In genomic region chr19:28468701-28469459, GRCh38 we compare ENCODE assay signal across 8 cellular contexts.
DNase-seq lines count a peak whose midpoint lies in the region; ATAC-seq and TF ChIP-seq lines count a peak whose summit lies in the region.

No MANE protein-coding gene starts in this region.

- H3K36me3 ChIP-seq in kidney epithelial cell (ENCODE audit: control insufficient read depth, insufficient read depth, low read length): no peaks in the 10 kb centered on the region
- no peaks in the 10 kb centered on the region for H3K36me3 ChIP-seq in upper lobe of right lung

- H3K27ac ChIP-seq in upper lobe of right lung: no peak overlapping the region

- peak; percentile 38 for DNase-seq in stimulated activated CD4-positive, alpha-beta T cell treated with anti-CD3 and anti-CD28 coated beads, Interleukin-15, amount 100 ng/mL, for 24 hours
- DNase-seq in stimulated activated CD4-positive, alpha-beta T cell treated with anti-CD3 and anti-CD28 coated beads, Interleukin-12 subunit alpha, Interleukin-12 subunit beta, amount 100 ng/mL, for 4 hours: no peak
- no peak for DNase-seq in activated CD8-positive, alpha-beta memory T cell treated with anti-CD3 and anti-CD28 coated beads, Interleukin-2, amount 10 ng/mL, durations not matched to agents 7 days and 5 days
- DNase-seq in kidney epithelial cell (ENCODE audit: low read depth): peak; percentile 21
- DNase-seq in upper lobe of right lung: no peak
- no peak for DNase-seq in occipital lobe (lab: John Stamatoyannopoulos, UW)
- DNase-seq in activated T-helper 2 cell treated with anti-CD3 and anti-CD28 coated beads, Interferon-gamma antibody, Interleukin-2, Interleukin-4, amounts not matched to agents 10 μg/mL and 5 μg/mL and 100 μg/mL, durations not matched to agents 14 hours and 24 hours and 36 hours (ENCODE audit: low spot score): no peak

- H3K4me1 ChIP-seq in upper lobe of right lung: peaks cover 3% of the 10 kb centered on the region

- no peaks in the 10 kb centered on the region for H3K9me3 ChIP-seq in upper lobe of right lung

- no peak for TF ChIP-seq CTCF in kidney epithelial cell (IDR thresholded peaks at IDR 0.05; ENCODE audit: insufficient read depth, low read length, poor library complexity, severe bottlenecking)
- TF ChIP-seq CTCF in upper lobe of right lung (IDR thresholded peaks at IDR 0.05): no peak

- H3K4me3 Mint-ChIP-seq in activated CD8-positive, alpha-beta memory T cell treated with anti-CD3 and anti-CD28 coated beads, Interleukin-2, amount 10 ng/mL, durations not matched to agents 7 days and 5 days: no peak overlapping the region
- no peak overlapping the region for H3K4me3 Mint-ChIP-seq in activated T-helper 2 cell treated with anti-CD3 and anti-CD28 coated beads, Interferon-gamma antibody, Interleukin-2, Interleukin-4, amounts not matched to agents 10 μg/mL and 5 μg/mL and 100 μg/mL, durations not matched to agents 14 hours and 24 hours and 36 hours (ENCODE audit: low read depth)

- H3K27me3 ChIP-seq in kidney epithelial cell (ENCODE audit: control insufficient read depth, insufficient read depth, low read length): no peaks in the 10 kb centered on the region
- no peaks in the 10 kb centered on the region for H3K27me3 ChIP-seq in upper lobe of right lung

- H3K4me3 ChIP-seq in kidney epithelial cell (ENCODE audit: low read depth, low read length) (no peak overlapping the region), upper lobe of right lung (no peak overlapping the region)

- CTCF ChIA-PET in activated CD8-positive, alpha-beta memory T cell treated with anti-CD3 and anti-CD28 coated beads, Interleukin-2, amount 10 ng/mL, durations not matched to agents 7 days and 5 days (lab: Charles Lee): interaction anchor here (0.9 to 1.4 kb wide), 3 partner anchors 9 to 410 kb away, joined by 3 to 5 read pairs (median 3); no protein-coding TSS in a partner anchor

- H3K36me3 Mint-ChIP-seq in activated CD8-positive, alpha-beta memory T cell treated with anti-CD3 and anti-CD28 coated beads, Interleukin-2, amount 10 ng/mL, durations not matched to agents 7 days and 5 days: no peaks in the 10 kb centered on the region
- no peaks in the 10 kb centered on the region for H3K36me3 Mint-ChIP-seq in activated T-helper 2 cell treated with anti-CD3 and anti-CD28 coated beads, Interferon-gamma antibody, Interleukin-2, Interleukin-4, amounts not matched to agents 10 μg/mL and 5 μg/mL and 100 μg/mL, durations not matched to agents 14 hours and 24 hours and 36 hours (ENCODE audit: low read depth)

- no peak overlapping the region for H3K27ac Mint-ChIP-seq in activated CD8-positive, alpha-beta memory T cell treated with anti-CD3 and anti-CD28 coated beads, Interleukin-2, amount 10 ng/mL, durations not matched to agents 7 days and 5 days
- no peak overlapping the region for H3K27ac Mint-ChIP-seq in activated T-helper 2 cell treated with anti-CD3 and anti-CD28 coated beads, Interferon-gamma antibody, Interleukin-2, Interleukin-4, amounts not matched to agents 10 μg/mL and 5 μg/mL and 100 μg/mL, durations not matched to agents 14 hours and 24 hours and 36 hours

- peaks cover 6% of the 10 kb centered on the region for H3K9me3 Mint-ChIP-seq in activated CD8-positive, alpha-beta memory T cell treated with anti-CD3 and anti-CD28 coated beads, Interleukin-2, amount 10 ng/mL, durations not matched to agents 7 days and 5 days (ENCODE audit: low read depth)
- no peaks in the 10 kb centered on the region for H3K9me3 Mint-ChIP-seq in activated T-helper 2 cell treated with anti-CD3 and anti-CD28 coated beads, Interferon-gamma antibody, Interleukin-2, Interleukin-4, amounts not matched to agents 10 μg/mL and 5 μg/mL and 100 μg/mL, durations not matched to agents 14 hours and 24 hours and 36 hours

- peaks cover 3% of the 10 kb centered on the region for H3K27me3 Mint-ChIP-seq in activated CD8-positive, alpha-beta memory T cell treated with anti-CD3 and anti-CD28 coated beads, Interleukin-2, amount 10 ng/mL, durations not matched to agents 7 days and 5 days
- no peaks in the 10 kb centered on the region for H3K27me3 Mint-ChIP-seq in activated T-helper 2 cell treated with anti-CD3 and anti-CD28 coated beads, Interferon-gamma antibody, Interleukin-2, Interleukin-4, amounts not matched to agents 10 μg/mL and 5 μg/mL and 100 μg/mL, durations not matched to agents 14 hours and 24 hours and 36 hours (ENCODE audit: low read depth)

- H3K4me1 Mint-ChIP-seq in activated CD8-positive, alpha-beta memory T cell treated with anti-CD3 and anti-CD28 coated beads, Interleukin-2, amount 10 ng/mL, durations not matched to agents 7 days and 5 days: no peaks in the 10 kb centered on the region
- H3K4me1 Mint-ChIP-seq in activated T-helper 2 cell treated with anti-CD3 and anti-CD28 coated beads, Interferon-gamma antibody, Interleukin-2, Interleukin-4, amounts not matched to agents 10 μg/mL and 5 μg/mL and 100 μg/mL, durations not matched to agents 14 hours and 24 hours and 36 hours (ENCODE audit: low read depth): peaks cover 6% of the 10 kb centered on the region

- intact Hi-C loops in upper lobe of right lung (cut with DNase I): no loop called here
- intact Hi-C loops in activated T-helper 2 cell treated with anti-CD3 and anti-CD28 coated beads, Interferon-gamma antibody, Interleukin-2, Interleukin-4, amounts not matched to agents 10 μg/mL and 5 μg/mL and 100 μg/mL, durations not matched to agents 14 hours and 24 hours and 36 hours (cut with micrococcal nuclease): loop anchor here (5.0 kb wide), 1 partner anchor 413 kb away; no protein-coding TSS in a partner anchor

- peak; percentile 20 for ATAC-seq in activated CD8-positive, alpha-beta memory T cell treated with anti-CD3 and anti-CD28 coated beads, Interleukin-2, amount 10 ng/mL, durations not matched to agents 7 days and 5 days
- ATAC-seq in upper lobe of right lung (peak; percentile 29), HG02870 (IDR thresholded peaks at IDR 0.05; ENCODE audit: unreplicated experiment) (no peak)

Comparison
In these comparisons a context has a peak if more than half of its experiments do, and no peak if none do; other contexts are left out.
1. DNase-seq: peak in stimulated activated CD4-positive, alpha-beta T cell treated with anti-CD3 and anti-CD28 coated beads, Interleukin-15, amount 100 ng/mL, for 24 hours (single experiment) and kidney epithelial cell (single experiment); none in stimulated activated CD4-positive, alpha-beta T cell treated with anti-CD3 and anti-CD28 coated beads, Interleukin-12 subunit alpha, Interleukin-12 subunit beta, amount 100 ng/mL, for 4 hours (single experiment), activated CD8-positive, alpha-beta memory T cell treated with anti-CD3 and anti-CD28 coated beads, Interleukin-2, amount 10 ng/mL, durations not matched to agents 7 days and 5 days (single experiment), upper lobe of right lung (single experiment), occipital lobe (single experiment) and activated T-helper 2 cell treated with anti-CD3 and anti-CD28 coated beads, Interferon-gamma antibody, Interleukin-2, Interleukin-4, amounts not matched to agents 10 μg/mL and 5 μg/mL and 100 μg/mL, durations not matched to agents 14 hours and 24 hours and 36 hours (single experiment).